In the genomic region with DNA sequence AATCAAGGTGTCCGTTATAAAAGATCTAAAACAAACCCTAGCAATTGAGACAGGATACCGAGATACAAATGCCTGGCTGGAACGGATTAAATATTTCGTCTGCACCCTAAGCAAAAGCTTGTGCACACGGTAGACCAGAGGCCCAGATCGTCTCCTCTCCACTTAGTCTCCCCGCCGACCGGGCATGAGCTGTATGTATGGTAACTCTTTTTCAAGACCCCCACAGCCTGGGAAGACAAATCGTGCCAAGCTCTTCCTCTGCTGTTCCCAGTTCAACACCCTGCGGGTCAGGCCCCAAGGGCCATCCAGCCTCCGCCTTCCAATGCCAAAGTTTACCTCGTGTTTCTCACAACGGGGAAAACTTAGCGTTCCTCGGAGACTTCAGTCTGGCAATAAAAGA, we compare ENCODE assay signal across 22 cellular contexts.
"Had no signal": no experiment of that assay in that cellular context is flagged by ENCODE, and none has a peak within 500 bp of the region (broad histone marks: within the 10 kb centered on the region; RNA-seq: fewer than 3 reads in every experiment).

No MANE protein-coding gene starts in this region.

- FAIRE-seq: endothelial cell of umbilical vein, frontal cortex, keratinocyte had no signal

- ATAC-seq: effector memory CD8-positive, alpha-beta T cell; foreskin keratinocyte; gastroesophageal sphincter; heart left ventricle; left cardiac atrium; left lung; left ventricle myocardium superior; lower lobe of right lung; naive thymus-derived CD4-positive, alpha-beta T cell had no signal

- H3K36me3 ChIP-seq: colonic mucosa, esophagus muscularis mucosa, gastroesophageal sphincter, heart left ventricle, left lung, lower lobe of right lung had no signal

- H3K4me3 Mint-ChIP-seq: dendritic cell treated with granulocyte-macrophage colony-stimulating factor and Interleukin-4, amounts not matched to agents 40 ng/mL and 50 ng/mL, for 4 days; effector memory CD8-positive, alpha-beta T cell; immature natural killer cell; mesothelial cell of epicardium; naive thymus-derived CD4-positive, alpha-beta T cell had no signal

- H3K4me3 ChIP-seq: colonic mucosa, esophagus muscularis mucosa, gastroesophageal sphincter, heart left ventricle, hepatocyte, left lung, lower lobe of right lung had no signal

- H3K27me3 Mint-ChIP-seq: dendritic cell treated with granulocyte-macrophage colony-stimulating factor and Interleukin-4, amounts not matched to agents 40 ng/mL and 50 ng/mL, for 4 days; effector memory CD8-positive, alpha-beta T cell; naive thymus-derived CD4-positive, alpha-beta T cell had no signal

- H3K9me3 ChIP-seq: colonic mucosa, lower lobe of right lung had no signal

- H3K27ac ChIP-seq: colonic mucosa, esophagus muscularis mucosa, foreskin keratinocyte, gastroesophageal sphincter, heart left ventricle, hepatocyte, left lung, lower lobe of right lung had no signal

- H3K4me1 Mint-ChIP-seq: mesothelial cell of epicardium had no signal

- DNase-seq: colonic mucosa; cortex of kidney; effector CD8-positive, alpha-beta T cell; effector memory CD8-positive, alpha-beta T cell; foreskin keratinocyte; heart left ventricle; hypothalamus; immature natural killer cell; left cardiac atrium; left lung; left ventricle myocardium superior; lower lobe of right lung; mesenchymal stem cell; naive thymus-derived CD4-positive, alpha-beta T cell had no signal

- H2AFZ ChIP-seq: hepatocyte had no signal

- H3K27me3 ChIP-seq: colonic mucosa, esophagus muscularis mucosa, foreskin keratinocyte, gastroesophageal sphincter, heart left ventricle, hepatocyte, left lung had no signal

- H3K4me1 ChIP-seq: colonic mucosa, esophagus muscularis mucosa, foreskin keratinocyte, gastroesophageal sphincter, heart left ventricle, left lung, lower lobe of right lung had no signal

- H3K4me2 ChIP-seq: hepatocyte had no signal

- H3K36me3 Mint-ChIP-seq: immature natural killer cell, mesothelial cell of epicardium had no signal

- H3K79me2 ChIP-seq: hepatocyte had no signal

- H3K27ac Mint-ChIP-seq: dendritic cell treated with granulocyte-macrophage colony-stimulating factor and Interleukin-4, amounts not matched to agents 40 ng/mL and 50 ng/mL, for 4 days; mesothelial cell of epicardium; naive thymus-derived CD4-positive, alpha-beta T cell had no signal
